In the genomic region with DNA sequence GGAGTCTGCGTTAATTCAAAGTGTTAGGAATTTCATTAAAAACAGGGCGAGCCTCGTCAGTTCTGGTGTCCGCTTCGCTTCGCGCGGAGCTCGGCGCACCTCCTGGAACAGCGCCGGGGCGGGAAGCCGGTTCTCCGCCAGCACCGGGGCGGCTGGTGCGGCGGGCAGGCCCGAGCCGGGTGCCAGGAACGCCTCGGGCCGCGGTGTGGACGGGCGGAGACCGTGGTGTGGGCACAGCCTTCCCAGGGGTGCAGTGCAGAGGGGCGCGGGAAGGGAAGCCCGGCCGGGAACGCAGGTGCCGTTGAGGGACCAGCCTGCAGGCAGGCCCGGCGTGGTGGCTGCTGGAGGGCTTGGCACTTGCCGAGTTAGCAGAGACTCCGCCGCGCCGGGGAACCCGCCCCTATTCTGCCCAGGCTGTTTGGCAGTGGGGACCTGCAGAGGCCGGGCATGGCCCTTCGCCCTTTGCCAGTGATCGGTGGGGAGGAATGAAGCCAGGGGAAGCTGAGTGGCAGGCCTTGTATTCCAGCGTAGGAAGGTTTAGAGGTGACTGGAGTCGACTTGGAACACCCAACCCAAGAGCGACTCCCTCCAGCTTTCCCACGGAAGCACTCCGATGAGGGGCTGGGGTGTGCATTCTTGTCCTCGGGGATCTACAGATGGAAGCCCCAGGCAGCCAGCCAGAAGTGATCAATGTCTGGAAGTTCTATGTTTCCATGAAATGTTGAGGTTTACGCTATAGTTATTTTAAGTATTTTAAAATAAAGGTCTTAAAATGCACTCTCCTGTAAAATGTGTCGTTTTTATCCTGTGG, we compare ENCODE assay signal across 8 cellular contexts. TPM values are rescaled to one million over a fixed set of nuclear protein-coding genes. Genes with fewer than 3 reads are reported as not detected.
A peak's percentile ranks its signal among the peaks of the same experiment; 100 is the strongest.
DNase-seq lines count a peak whose midpoint lies in the region; ATAC-seq and TF ChIP-seq lines count a peak whose summit lies in the region.

No MANE protein-coding gene starts in this region.

- peak overlapping the region; percentile 43 for H3K4me3 ChIP-seq in Jurkat, Clone E6-1 (ENCODE audit: low read length)
- peak overlapping the region; percentile 55 to 71 for H3K4me3 ChIP-seq in muscle layer of duodenum (ENCODE audit: low read depth in 1 of 2, low read length in 2 of 2)

- peak; percentile 40 for DNase-seq in EL
- DNase-seq in Jurkat, Clone E6-1 (ENCODE audit: low read depth, low spot score) = no peak
- peak; percentile 4 for DNase-seq in activated CD8-positive, alpha-beta memory T cell treated with anti-CD3 and anti-CD28 coated beads, Interleukin-2, amount 50 U/mL, for 1 hour (ENCODE audit: extremely low read depth)
- DNase-seq in endothelial cell (ENCODE audit: low spot score) = peak; percentile 28
- DNase-seq in stimulated activated naive CD8-positive, alpha-beta T cell treated with anti-CD3 and anti-CD28 coated beads, Interleukin-15, Interleukin-2, amounts not matched to agents 100 U/mL and 50 U/mL, for 24 hours = peak; percentile 57

- peaks cover 23% of the 10 kb centered on the region for H3K4me1 Mint-ChIP-seq in endothelial cell (ENCODE audit: unreplicated experiment)

- no peak for ATAC-seq in stimulated activated naive CD8-positive, alpha-beta T cell treated with anti-CD3 and anti-CD28 coated beads, Interleukin-15, Interleukin-2, amounts not matched to agents 100 U/mL and 50 U/mL, for 24 hours
- ATAC-seq in GM18505 (IDR thresholded peaks at IDR 0.05; ENCODE audit: unreplicated experiment) = no peak
- no peak for ATAC-seq in HG02642 (IDR thresholded peaks at IDR 0.05; ENCODE audit: poor library complexity, unreplicated experiment)

- no peak for TF ChIP-seq POLR2A in GM18505 (IDR thresholded peaks at IDR 0.05; ENCODE audit: borderline replicate concordance, extremely low read depth, insufficient read depth, insufficient read length)

- TF ChIP-seq CTCF in endothelial cell (IDR thresholded peaks at IDR 0.05; ENCODE audit: unreplicated experiment) = no peak

- H3K36me3 Mint-ChIP-seq in endothelial cell (ENCODE audit: low read depth, unreplicated experiment) = peaks cover 4% of the 10 kb centered on the region

- peaks cover 20% of the 10 kb centered on the region for H3K27me3 Mint-ChIP-seq in endothelial cell (ENCODE audit: unreplicated experiment)

- peak overlapping the region; percentile 79 for H3K27ac ChIP-seq in muscle layer of duodenum (ENCODE audit: low read length)

- H3K9me3 Mint-ChIP-seq in endothelial cell (ENCODE audit: unreplicated experiment) = no peaks in the 10 kb centered on the region

- peak overlapping the region; percentile 90 for H3K27ac Mint-ChIP-seq in endothelial cell (ENCODE audit: unreplicated experiment)

- H3K27me3 ChIP-seq in muscle layer of duodenum (ENCODE audit: low read depth, low read length) = no peaks in the 10 kb centered on the region

- peaks cover 0 to 12% of the 10 kb centered on the region in 2 donors for H3K4me1 ChIP-seq in muscle layer of duodenum (ENCODE audit: control insufficient read depth in 1 of 2, insufficient read depth in 2 of 2, low read length in 2 of 2)

- H3K36me3 ChIP-seq in muscle layer of duodenum (ENCODE audit: control insufficient read depth in 1 of 2, insufficient read depth in 2 of 2, low read length in 2 of 2) = no peaks in the 10 kb centered on the region

- peak overlapping the region; percentile 87 for H3K4me3 Mint-ChIP-seq in endothelial cell (ENCODE audit: unreplicated experiment)

- no peaks in the 10 kb centered on the region for H3K9me3 ChIP-seq in muscle layer of duodenum (ENCODE audit: control insufficient read depth in 1 of 2, low read length in 2 of 2)

RNA-seq across cellular contexts. Expression of a gene that starts 0.9 kb away (rescaled TPM):
- 106 TPM for polyA plus RNA-seq in Jurkat, Clone E6-1 (2012; ENCODE audit: insufficient read depth, insufficient read length)
- total RNA-seq in endothelial cell (ENCODE audit: unreplicated experiment) = 94.2 TPM
